In the genomic region with DNA sequence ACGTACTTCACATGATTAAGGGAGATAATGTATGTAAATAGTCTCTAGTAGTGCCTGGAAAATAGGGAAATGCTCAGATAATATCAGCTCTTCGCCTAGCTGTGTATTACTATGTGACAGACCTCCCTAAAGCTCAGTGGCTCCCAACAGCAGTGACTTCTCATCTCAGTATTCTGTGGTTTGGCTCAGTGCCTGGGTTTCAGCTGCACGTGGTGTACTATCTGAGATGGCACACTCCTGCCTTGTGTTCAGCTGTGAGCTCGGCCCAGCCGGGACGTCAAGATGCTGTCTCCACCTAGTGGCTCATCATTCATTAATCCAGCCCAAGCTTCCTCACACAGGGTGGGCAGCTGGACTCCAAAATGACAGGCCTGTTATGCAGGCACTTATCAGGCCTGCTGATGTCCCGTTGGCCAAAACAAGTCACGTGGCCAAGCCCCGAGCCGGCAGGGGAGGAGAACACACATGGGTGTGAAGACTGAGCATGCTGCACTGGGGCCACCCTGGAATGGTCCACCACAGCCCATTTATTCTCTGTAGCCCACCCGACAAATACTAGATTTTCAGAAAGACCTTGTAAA, we compare ENCODE assay signal across 8 cellular contexts. TPM values are rescaled to one million over a fixed set of nuclear protein-coding genes. Genes with fewer than 3 reads are reported as not detected.
A peak's percentile ranks its signal among the peaks of the same experiment; 100 is the strongest.
DNase-seq lines count a peak whose midpoint lies in the region; ATAC-seq, FAIRE-seq and TF ChIP-seq lines count a peak whose summit lies in the region.

No MANE protein-coding gene starts in this region.

- TF ChIP-seq CTCF in activated B cell treated with CpG ODN at 0.5 μM for 24 hours (IDR thresholded peaks at IDR 0.05) (no peak), bronchial epithelial cell (IDR thresholded peaks at IDR 0.05; ENCODE audit: insufficient read depth, low read length, severe bottlenecking) (peak; percentile 58)

- no peaks in the 10 kb centered on the region for H3K27me3 Mint-ChIP-seq in activated B cell treated with CpG ODN at 0.5 μM for 24 hours

- H3K9me3 Mint-ChIP-seq in activated B cell treated with CpG ODN at 0.5 μM for 24 hours, result no peaks in the 10 kb centered on the region

- peaks cover 92% of the 10 kb centered on the region for H3K36me3 Mint-ChIP-seq in activated B cell treated with CpG ODN at 0.5 μM for 24 hours (ENCODE audit: low read depth)

- CTCF ChIA-PET in activated B cell treated with CpG ODN at 0.5 μM for 24 hours (lab: Charles Lee), result interaction anchor here (0.8 to 1.4 kb wide), 6 partner anchors 11 to 236 kb away, joined by 3 to 4 read pairs (median 4); no protein-coding TSS in a partner anchor

- DNase-seq in NCI-H345 (lab: John Stamatoyannopoulos, UW) (peak; percentile 13), NCI-H345 treated with DMSO at 0.1 percent for 48 hours (lab: John Stamatoyannopoulos, UW; ENCODE audit: unreplicated experiment) (no peak), NCI-H2107 (lab: John Stamatoyannopoulos, UW) (peak; percentile 95), activated B cell treated with CpG ODN at 0.5 μM for 24 hours (peak; percentile 45), bronchial epithelial cell (ENCODE audit: low read depth) (peak; percentile 97), kidney tubule cell (ENCODE audit: low spot score) (peak; percentile 99)
- DNase-seq in stimulated activated CD4-positive, alpha-beta T cell treated with anti-CD3 and anti-CD28 coated beads, Interleukin-4, amount 100 ng/mL, for 4 hours, result peak; percentile 68 to 87

- peaks cover 15% of the 10 kb centered on the region for H3K4me1 Mint-ChIP-seq in activated B cell treated with CpG ODN at 0.5 μM for 24 hours

- no peaks in the 10 kb centered on the region for H3K27me3 ChIP-seq in bronchial epithelial cell (ENCODE audit: control insufficient read depth, insufficient read depth, low read length)

- intact Hi-C loops in activated B cell treated with CpG ODN at 0.5 μM for 24 hours (cut with micrococcal nuclease), result loop anchor here (1.0 kb wide), 1 partner anchor 24 kb away; a partner anchor contains a TSS

- ATAC-seq in HG02938 (IDR thresholded peaks at IDR 0.05; ENCODE audit: unreplicated experiment), result peak; percentile 94
- ATAC-seq in activated B cell treated with CpG ODN at 0.5 μM for 24 hours (ENCODE audit: low read depth), result peak; percentile 95

- peak; percentile 93 for FAIRE-seq in bronchial epithelial cell (lab: Jason Lieb, UNC)

- POLR2A ChIA-PET in activated B cell treated with CpG ODN at 0.5 μM for 24 hours (lab: Charles Lee), result interaction anchor here (1.1 to 1.5 kb wide), 3 partner anchors 24 to 312 kb away, joined by 3 to 16 read pairs (median 3); a partner anchor contains a TSS

- H3K4me3 ChIP-seq in bronchial epithelial cell (ENCODE audit: low read depth, low read length), result no peak overlapping the region

- peak overlapping the region; percentile 19 for H3K27ac Mint-ChIP-seq in activated B cell treated with CpG ODN at 0.5 μM for 24 hours

- H3K36me3 ChIP-seq in bronchial epithelial cell (ENCODE audit: control insufficient read depth, insufficient read depth, low read length), result peaks cover 25% of the 10 kb centered on the region

- no peak overlapping the region for H3K4me3 Mint-ChIP-seq in activated B cell treated with CpG ODN at 0.5 μM for 24 hours

RNA-seq across cellular contexts. Expression of a gene that starts 17.8 kb away (rescaled TPM):
- total RNA-seq in activated B cell treated with CpG ODN at 0.5 μM for 24 hours (0.39 and 0.47 TPM in 2 replicates), bronchial epithelial cell (under 0.01 and 0.26 TPM in 2 replicates)

RNA-seq across cellular contexts. Expression of a gene that starts 24.2 kb away (rescaled TPM):
- total RNA-seq in activated B cell treated with CpG ODN at 0.5 μM for 24 hours (39.5 and 43.0 TPM in 2 replicates), bronchial epithelial cell (33.7 and 36.6 TPM in 2 replicates)
